In the genomic region with DNA sequence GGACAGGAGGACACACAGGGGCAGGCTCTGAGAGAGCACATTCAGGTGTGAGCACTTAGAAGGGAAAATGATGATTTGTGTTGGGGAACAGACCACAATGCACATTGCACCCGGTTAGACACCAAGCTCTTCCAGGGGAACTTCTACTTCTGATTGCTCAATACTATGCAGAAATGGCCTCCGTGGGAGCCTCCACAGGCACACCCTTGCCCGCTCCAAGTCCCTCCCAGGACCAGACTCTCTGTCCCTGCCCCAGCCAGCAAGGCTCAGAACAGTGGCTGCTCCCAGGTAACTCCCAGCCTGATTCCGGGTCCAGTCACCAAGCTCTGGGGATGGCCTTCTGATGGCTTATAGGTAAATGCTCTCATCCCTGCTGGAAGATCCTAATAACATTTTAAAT, we compare ENCODE assay signal across 2 cellular contexts.
TF ChIP-seq lines count a peak whose summit lies in the region.

No MANE protein-coding gene starts in this region.

TF ChIP-seq in HCT116, 20 proteins besides CTCF, POLR2A, EP300 and RAD21:
- TF ChIP-seq YY1 (IDR thresholded peaks at IDR 0.05; ENCODE audit: extremely low read depth, insufficient replicate concordance, low read depth, low read length) (no peak), JUND (IDR thresholded peaks at IDR 0.05) (no peak)

TF ChIP-seq in H1, 55 proteins besides CTCF, POLR2A, EP300 and RAD21:
- TF ChIP-seq NANOG (IDR thresholded peaks at IDR 0.05; ENCODE audit: insufficient read depth, low read depth, low read length, poor library complexity, severe bottlenecking): no peak
- no peak for TF ChIP-seq CBX8 (IDR thresholded peaks at IDR 0.05; ENCODE audit: borderline replicate concordance, low read depth, low read length)
- no peak for TF ChIP-seq YY1 (IDR thresholded peaks at IDR 0.05; ENCODE audit: low read depth, low read length)
- no peak for TF ChIP-seq EGR1 (IDR thresholded peaks at IDR 0.05; ENCODE audit: borderline replicate concordance, low read depth, low read length)
- no peak for TF ChIP-seq SP1 (IDR thresholded peaks at IDR 0.05; ENCODE audit: low read depth, low read length)
- no peak for TF ChIP-seq ATF3 (IDR thresholded peaks at IDR 0.05; ENCODE audit: insufficient read depth, low read depth, low read length)
- TF ChIP-seq HDAC2 (IDR thresholded peaks at IDR 0.05; ENCODE audit: borderline replicate concordance in 1 of 2, low read depth in 2 of 2, low read length in 2 of 2): no peak
- TF ChIP-seq TCF12 (IDR thresholded peaks at IDR 0.05; ENCODE audit: low read depth, low read length): no peak
- no peak for TF ChIP-seq TAF7 (optimal IDR thresholded peaks at IDR 0.05; ENCODE audit: borderline replicate concordance, low read depth, low read length)
- no peak for TF ChIP-seq CTBP2 (IDR thresholded peaks at IDR 0.05; ENCODE audit: borderline replicate concordance, insufficient read depth, insufficient read length, low read length)
- TF ChIP-seq SUZ12 (IDR thresholded peaks at IDR 0.05; ENCODE audit: low read length): no peak
